In the genomic region with DNA sequence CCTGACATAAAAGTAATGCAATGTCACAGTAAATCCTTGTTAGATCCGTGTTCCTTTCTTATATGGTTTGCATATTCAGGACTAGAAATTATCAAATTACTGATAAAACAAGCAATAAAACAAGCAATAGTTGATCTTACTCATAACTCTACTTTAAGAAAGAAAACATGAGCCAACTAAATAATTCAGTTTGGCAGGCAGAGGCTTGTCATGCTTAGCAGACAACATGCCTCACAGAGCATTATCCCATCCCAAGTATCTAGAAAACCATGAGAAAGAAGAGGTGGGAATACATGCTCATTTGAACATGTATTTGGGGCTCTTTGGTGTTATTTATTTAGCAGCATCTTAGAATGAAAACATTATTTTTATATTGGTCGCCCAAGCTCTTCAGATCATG, we compare ENCODE assay signal across 16 cellular contexts.
"Had no signal": no experiment of that assay in that cellular context is flagged by ENCODE, and none has a peak within 500 bp of the region (broad histone marks: within the 10 kb centered on the region; RNA-seq: fewer than 3 reads in every experiment).

No MANE protein-coding gene starts in this region.

- ATAC-seq: esophagus mucosa, gastrocnemius medialis, natural killer cell, right cardiac atrium had no signal

- H3K4me1 ChIP-seq: upper lobe of left lung had no signal

- H3K9me3 ChIP-seq: gastrocnemius medialis, ovary, tibial artery, upper lobe of left lung, vagina had no signal

- H3K36me3 Mint-ChIP-seq: natural killer cell had no signal

- H3K4me2 ChIP-seq: smooth muscle cell had no signal

- H3K36me3 ChIP-seq: gastrocnemius medialis, ovary, tibial artery, upper lobe of left lung, vagina had no signal

- H3K4me3 Mint-ChIP-seq: natural killer cell, neural crest cell had no signal

- H3K27me3 ChIP-seq: gastrocnemius medialis, ovary, tibial artery, upper lobe of left lung, vagina had no signal

- H3K4me1 Mint-ChIP-seq: natural killer cell had no signal

- H3K27ac ChIP-seq: dorsolateral prefrontal cortex, ovary, tibial artery, upper lobe of left lung, vagina had no signal

- H3K4me3 ChIP-seq: dorsolateral prefrontal cortex, gastrocnemius medialis, ovary, smooth muscle cell, tibial artery, upper lobe of left lung, vagina had no signal

- DNase-seq: cortex of kidney; dorsolateral prefrontal cortex; effector CD8-positive, alpha-beta T cell; gastrocnemius medialis; left colon; natural killer cell; ovary; right cardiac atrium; stimulated activated CD4-positive, alpha-beta T cell treated with anti-CD3 and anti-CD28 coated beads, Interleukin-2, amount 100 ng/mL, for 48 hours; stimulated activated naive CD4-positive, alpha-beta T cell treated with Interleukin-2 at 50 U/mL for 16 hours; tibial artery; upper lobe of left lung had no signal

- H3K27ac Mint-ChIP-seq: natural killer cell had no signal
